16 cellular contexts compared by ENCODE assay signal in the genomic region with DNA sequence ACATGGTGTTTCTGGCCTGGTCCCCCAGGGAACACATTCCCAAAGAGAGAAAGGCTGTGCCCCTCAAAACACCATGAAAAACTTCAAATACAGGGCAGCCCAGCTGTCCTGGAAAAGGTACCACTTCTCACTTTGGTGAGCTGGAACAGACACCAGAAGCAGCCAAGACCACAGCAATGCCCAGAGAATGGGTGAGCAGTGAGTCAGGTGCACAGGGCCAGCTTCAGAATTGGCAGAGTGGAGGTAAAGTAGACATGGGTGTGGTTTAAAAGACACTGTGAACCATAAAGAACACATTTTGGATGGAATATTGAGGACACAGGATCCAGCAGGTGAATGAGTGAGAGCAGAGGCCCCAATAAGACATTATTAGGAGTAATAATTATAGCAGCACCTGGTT. TPM values are rescaled to one million over a fixed set of nuclear protein-coding genes. Genes with fewer than 3 reads are reported as not detected.
"Had no signal": no experiment of that assay in that cellular context is flagged by ENCODE, and none has a peak within 500 bp of the region (broad histone marks: within the 10 kb centered on the region; RNA-seq: fewer than 3 reads in every experiment).

No MANE protein-coding gene starts in this region.

- H3K27me3 ChIP-seq: uterus had no signal

- H3K4me3 ChIP-seq: thoracic aorta, uterus had no signal

- DNase-seq: activated CD4-positive, alpha-beta T cell treated with anti-CD3 and anti-CD28 coated beads for 1 hour; activated CD4-positive, alpha-beta T cell treated with anti-CD3 and anti-CD28 coated beads, Interleukin-2, amount 50 U/mL, for 48 hours; activated gamma-delta T cell; activated T-cell treated with anti-CD3 and anti-CD28 coated beads, Interleukin-2, amount 50 U/mL, for 4 hours; anterior cingulate cortex; effector CD8-positive, alpha-beta T cell; left colon; mesenchymal stem cell; nucleus accumbens; stimulated activated CD4-positive, alpha-beta T cell treated with anti-CD3 and anti-CD28 coated beads, Interleukin-2, amount 100 ng/mL, for 24 hours; stimulated activated naive CD4-positive, alpha-beta T cell; SW 1271; uterus had no signal

- H3K27ac Mint-ChIP-seq: activated naive CD8-positive, alpha-beta T cell; natural killer cell treated with Interleukin-12 subunit alpha and Interleukin-12 subunit beta and Interleukin-15 and Interleukin-18, amount 100 ng/mL, for 72 hours had no signal

- H3K9me3 ChIP-seq: thoracic aorta, uterus had no signal

- H3K36me3 ChIP-seq: thoracic aorta, uterus had no signal

- H3K4me3 Mint-ChIP-seq: activated naive CD8-positive, alpha-beta T cell; activated T-cell treated with anti-CD3 and anti-CD28 coated beads, Interleukin-2, amount 50 U/mL, for 4 hours; natural killer cell treated with Interleukin-12 subunit alpha and Interleukin-12 subunit beta and Interleukin-15 and Interleukin-18, amount 100 ng/mL, for 72 hours had no signal

- H3K27me3 Mint-ChIP-seq: activated naive CD8-positive, alpha-beta T cell; natural killer cell treated with Interleukin-12 subunit alpha and Interleukin-12 subunit beta and Interleukin-15 and Interleukin-18, amount 100 ng/mL, for 72 hours had no signal

- H3K36me3 Mint-ChIP-seq: activated naive CD8-positive, alpha-beta T cell had no signal

- H3K4me1 ChIP-seq: uterus had no signal

- H3K9me3 Mint-ChIP-seq: activated T-cell treated with anti-CD3 and anti-CD28 coated beads, Interleukin-2, amount 50 U/mL, for 4 hours had no signal

RNA-seq across cellular contexts. Expression of a gene that starts 51.3 kb away (rescaled TPM):
- total RNA-seq: activated T-cell treated with anti-CD3 and anti-CD28 coated beads, Interleukin-2, amount 50 U/mL, for 4 hours; natural killer cell treated with Interleukin-12 subunit alpha and Interleukin-12 subunit beta and Interleukin-15 and Interleukin-18, amount 100 ng/mL, for 72 hours had no signal
